ENCODE assay signal across 15 cellular contexts in genomic region chr2:20539133-20539719, GRCh38.
A peak's percentile ranks its signal among the peaks of the same experiment; 100 is the strongest.
DNase-seq lines count a peak whose midpoint lies in the region; ATAC-seq, FAIRE-seq and TF ChIP-seq lines count a peak whose summit lies in the region.
"Had no signal": no experiment of that assay in that cellular context is flagged by ENCODE, and none has a peak within 500 bp of the region (broad histone marks: within the 10 kb centered on the region; RNA-seq: fewer than 3 reads in every experiment).

No MANE protein-coding gene starts in this region.

- no peaks in the 10 kb centered on the region for H3K9me3 ChIP-seq in A549

- TF ChIP-seq RAD21 in A549 (conservative IDR thresholded peaks at IDR 0.05 in 1 of 2, IDR thresholded peaks at IDR 0.05 in 1 of 2) = no peak

- no peak for TF ChIP-seq EP300 in A549 (IDR thresholded peaks at IDR 0.05)

- 77% methylated on average over 6 of the region's 6 CpGs for WGBS in A549 (ENCODE audit: missing lambda C conversion rate)

- H3K4me1 Mint-ChIP-seq in neural crest cell = peaks cover 48% of the 10 kb centered on the region
- H3K4me1 Mint-ChIP-seq: activated naive CD4-positive, alpha-beta T cell treated with anti-CD3 and anti-CD28 coated beads, Interleukin-2, amount 50 U/mL, for 24 hours had no signal

- peaks cover 28% of the 10 kb centered on the region for H3K4me1 ChIP-seq in A549

- CTCF ChIA-PET in A549 (lab: Yijun Ruan, JAX) = interaction anchor here (1.7 to 2.9 kb wide), 2 partner anchors 10 to 17 kb away, joined by 5 to 9 read pairs; no protein-coding TSS in a partner anchor

- DNase-seq in A549 (ENCODE audit: low read depth in 1 of 2, low spot score in 1 of 2) (no peak), HTR-8/SVneo (ENCODE audit: insufficient read length, low spot score) (peak; percentile 40), epithelial cell of esophagus (ENCODE audit: low read depth) (peak; percentile 12), neural crest cell (ENCODE audit: low read depth, low spot score) (no peak), dedifferentiated amniotic fluid mesenchymal stem cell (ENCODE audit: extremely low spot score) (no peak)
- no peak for DNase-seq in stimulated activated naive CD4-positive, alpha-beta T cell treated with Interleukin-2 at 50 U/mL for 16 hours (lab: John Stamatoyannopoulos, UW)
- DNase-seq: activated CD8-positive, alpha-beta memory T cell treated with anti-CD3 and anti-CD28 coated beads, Interleukin-2, amount 50 U/mL, for 4 hours; stimulated activated CD4-positive, alpha-beta T cell treated with anti-CD3 and anti-CD28 coated beads, Interleukin-15, amount 100 ng/mL, for 24 hours had no signal

- no peak for TF ChIP-seq CTCF in A549 (IDR thresholded peaks at IDR 0.05)
- no peak for TF ChIP-seq CTCF in epithelial cell of esophagus (IDR thresholded peaks at IDR 0.05; ENCODE audit: insufficient read depth, low read depth, low read length, missing control alignments)
- no peak for TF ChIP-seq CTCF in neural crest cell (conservative IDR thresholded peaks at IDR 0.05)

- FAIRE-seq in A549 (lab: Jason Lieb, UNC) (no peak), HTR-8/SVneo (lab: Jason Lieb, UNC) (no peak)
- FAIRE-seq: GM12878 had no signal

- no peak overlapping the region for H3K4me3 Mint-ChIP-seq in neural crest cell
- H3K4me3 Mint-ChIP-seq: activated naive CD4-positive, alpha-beta T cell treated with anti-CD3 and anti-CD28 coated beads, Interleukin-2, amount 50 U/mL, for 24 hours; type B pancreatic cell had no signal

- POLR2A ChIA-PET in A549 (lab: Yijun Ruan, JAX) = no interaction called here

- H3K4me3 ChIP-seq in A549 (no peak overlapping the region), epithelial cell of esophagus (ENCODE audit: low read length) (no peak overlapping the region)
- H3K4me3 ChIP-seq: GM12878, SK-N-MC had no signal

- H3K4me2 ChIP-seq in A549 = peak overlapping the region; percentile 32; the same call in 2 of the 3 replicates
- H3K4me2 ChIP-seq: KMS-11 had no signal

- H3K27ac ChIP-seq in A549 = peak overlapping the region; percentile 51 to 72; a peak in 4 of 6 replicates
- H3K27ac ChIP-seq: KMS-11, SK-N-MC had no signal

- no peaks in the 10 kb centered on the region for H3K36me3 Mint-ChIP-seq in neural crest cell (ENCODE audit: low read depth)
- H3K36me3 Mint-ChIP-seq: activated naive CD4-positive, alpha-beta T cell treated with anti-CD3 and anti-CD28 coated beads, Interleukin-2, amount 50 U/mL, for 24 hours; type B pancreatic cell had no signal

- peak overlapping the region; percentile 50 for H3K27ac Mint-ChIP-seq in neural crest cell (ENCODE audit: unreplicated experiment)
- H3K27ac Mint-ChIP-seq: activated naive CD4-positive, alpha-beta T cell treated with anti-CD3 and anti-CD28 coated beads, Interleukin-2, amount 50 U/mL, for 24 hours; type B pancreatic cell had no signal

- TF ChIP-seq POLR2A in A549 (IDR thresholded peaks at IDR 0.05; ENCODE audit: low read length) = no peak

- peaks cover 2% of the 10 kb centered on the region for H3K27me3 Mint-ChIP-seq in neural crest cell (ENCODE audit: low read depth)
- H3K27me3 Mint-ChIP-seq: activated naive CD4-positive, alpha-beta T cell treated with anti-CD3 and anti-CD28 coated beads, Interleukin-2, amount 50 U/mL, for 24 hours had no signal

- ATAC-seq in A549 (peak in 1 of 2 experiments; percentile 8; a peak in 2 of 6 replicates), GM19397 (IDR thresholded peaks at IDR 0.05; ENCODE audit: unreplicated experiment) (no peak), GM19023 (IDR thresholded peaks at IDR 0.05; ENCODE audit: unreplicated experiment) (no peak)

- H3K9me3 Mint-ChIP-seq in neural crest cell = no peaks in the 10 kb centered on the region
- H3K9me3 Mint-ChIP-seq: activated naive CD4-positive, alpha-beta T cell treated with anti-CD3 and anti-CD28 coated beads, Interleukin-2, amount 50 U/mL, for 24 hours; type B pancreatic cell had no signal

TF ChIP-seq in A549, 52 proteins besides CTCF, POLR2A, EP300 and RAD21:
- TF ChIP-seq KDM1A (IDR thresholded peaks at IDR 0.05; ENCODE audit: low read depth) (no peak), SMC3 (IDR thresholded peaks at IDR 0.05) (no peak), ZC3H11A (IDR thresholded peaks at IDR 0.05) (no peak), RFX5 (IDR thresholded peaks at IDR 0.05) (no peak), EHMT2 (IDR thresholded peaks at IDR 0.05; ENCODE audit: low read depth) (no peak), HMGXB4 (CRISPR knock-in tag; IDR thresholded peaks at IDR 0.05; ENCODE audit: borderline replicate concordance) (no peak), CEBPB (IDR thresholded peaks at IDR 0.05) (no peak), BHLHE40 (IDR thresholded peaks at IDR 0.05; ENCODE audit: low read depth, low read length) (no peak), FOSL2 (IDR thresholded peaks at IDR 0.05) (no peak), FOSL2 (CRISPR knock-in tag; IDR thresholded peaks at IDR 0.05) (no peak), TP53 (CRISPR knock-in tag; IDR thresholded peaks at IDR 0.05) (no peak), PBX3 (IDR thresholded peaks at IDR 0.05) (no peak), SREBF2 (IDR thresholded peaks at IDR 0.05) (no peak), FOXS1 (CRISPR knock-in tag; IDR thresholded peaks at IDR 0.05) (no peak), ELK1 (IDR thresholded peaks at IDR 0.05; ENCODE audit: low read depth, low read length) (no peak), HOXB13 (CRISPR knock-in tag; IDR thresholded peaks at IDR 0.05; ENCODE audit: low read depth) (no peak), JUNB (IDR thresholded peaks at IDR 0.05) (no peak)
TF ChIP-seq in A549: peak in this region for 0.

Comparison
In these comparisons a context has a peak if more than half of its experiments do, and no peak if none do; other contexts are left out.
1. DNase-seq: peak in HTR-8/SVneo (single experiment) and epithelial cell of esophagus (single experiment); none in A549 (0 of 2), neural crest cell (single experiment), stimulated activated naive CD4-positive, alpha-beta T cell treated with Interleukin-2 at 50 U/mL for 16 hours (single experiment) and dedifferentiated amniotic fluid mesenchymal stem cell (single experiment).